Comparison of ENCODE assay signal across 9 cellular contexts in the genomic region with DNA sequence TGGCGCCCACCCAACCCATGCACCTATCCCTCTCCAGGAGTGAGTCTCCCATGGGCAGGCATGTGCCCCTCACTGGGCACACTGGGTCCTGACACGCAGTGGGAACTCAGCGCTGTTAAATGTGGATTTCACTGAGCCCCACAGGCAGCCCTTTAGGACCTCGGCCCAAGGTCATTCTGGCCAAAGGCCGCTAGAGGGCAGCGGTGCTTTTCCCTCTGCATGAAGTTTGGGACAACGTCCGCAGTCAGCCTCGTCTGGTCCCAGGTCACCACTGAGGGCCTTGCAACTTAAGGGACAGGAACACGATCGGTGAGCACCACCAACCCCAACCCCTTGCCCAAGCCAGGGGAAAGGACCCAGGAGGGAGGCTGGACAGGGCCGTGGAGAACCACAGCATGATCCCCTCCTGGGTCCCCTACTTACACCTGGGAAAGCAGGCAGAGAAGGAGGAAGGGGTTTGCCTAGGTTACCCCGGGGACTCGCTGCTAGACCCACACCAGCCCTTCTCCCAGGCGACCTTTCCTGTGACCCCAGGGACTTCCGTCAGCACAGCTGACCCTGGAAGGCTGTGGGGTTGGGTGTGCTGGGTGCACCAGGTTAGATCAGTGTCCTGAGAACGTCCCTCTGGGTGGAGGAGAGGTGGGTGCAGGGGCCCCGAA. TPM values are rescaled to one million over a fixed set of nuclear protein-coding genes. Genes with fewer than 3 reads are reported as not detected.
DNase-seq lines count a peak whose midpoint lies in the region; ATAC-seq and TF ChIP-seq lines count a peak whose summit lies in the region.
"Had no signal": no experiment of that assay in that cellular context is flagged by ENCODE, and none has a peak within 500 bp of the region (broad histone marks: within the 10 kb centered on the region; RNA-seq: fewer than 3 reads in every experiment).

No MANE protein-coding gene starts in this region.

- peaks cover 10% of the 10 kb centered on the region for H3K27me3 Mint-ChIP-seq in activated CD8-positive, alpha-beta T cell treated with anti-CD3 and anti-CD28 coated beads for 36 hours
- peaks cover 0 to 29% (median 14%) of the 10 kb centered on the region in 5 donors for H3K27me3 Mint-ChIP-seq in naive thymus-derived CD4-positive, alpha-beta T cell

- no peaks in the 10 kb centered on the region for H3K9me3 Mint-ChIP-seq in activated CD8-positive, alpha-beta T cell treated with anti-CD3 and anti-CD28 coated beads for 36 hours
- H3K9me3 Mint-ChIP-seq in naive thymus-derived CD4-positive, alpha-beta T cell: peaks cover 0 to 4% (median 0%) of the 10 kb centered on the region in 11 donors

- DNase-seq in NCI-H1105 treated with DMSO at 0.1 percent for 48 hours (lab: John Stamatoyannopoulos, UW) (peak; percentile 8), NCI-H1105 (lab: John Stamatoyannopoulos, UW) (no peak), NCI-H2196 treated with DMSO at 0.1 percent for 48 hours (lab: John Stamatoyannopoulos, UW; ENCODE audit: unreplicated experiment) (peak; percentile 1), fibroblast of mammary gland (ENCODE audit: low read depth) (peak; percentile 65), thoracic aorta (ENCODE audit: low spot score) (peak; percentile 18)
- DNase-seq in activated CD8-positive, alpha-beta T cell treated with anti-CD3 and anti-CD28 coated beads for 36 hours: peak; percentile 62
- peak in 4 of 9 donors; percentile 18 to 42 (median 19) for DNase-seq in naive thymus-derived CD4-positive, alpha-beta T cell

- POLR2A ChIA-PET in HEK293 (lab: Yijun Ruan, JAX): no interaction called here
- POLR2A ChIA-PET in activated CD8-positive, alpha-beta T cell treated with anti-CD3 and anti-CD28 coated beads for 36 hours (lab: Charles Lee): no interaction called here
- POLR2A ChIA-PET in naive thymus-derived CD4-positive, alpha-beta T cell (lab: Charles Lee): no interaction called here

- no peak overlapping the region for H3K27ac Mint-ChIP-seq in activated CD8-positive, alpha-beta T cell treated with anti-CD3 and anti-CD28 coated beads for 36 hours
- no peak overlapping the region for H3K27ac Mint-ChIP-seq in naive thymus-derived CD4-positive, alpha-beta T cell
- H3K27ac Mint-ChIP-seq: CD4-positive, alpha-beta memory T cell had no signal

- H3K4me1 Mint-ChIP-seq in activated CD8-positive, alpha-beta T cell treated with anti-CD3 and anti-CD28 coated beads for 36 hours (ENCODE audit: low read depth): peaks cover 3% of the 10 kb centered on the region
- peaks cover 0 to 3% (median 0%) of the 10 kb centered on the region in 7 donors for H3K4me1 Mint-ChIP-seq in naive thymus-derived CD4-positive, alpha-beta T cell

- no peak overlapping the region for H3K27ac ChIP-seq in HEK293 (ENCODE audit: extremely low read depth, low read depth, low read length)
- no peak overlapping the region for H3K27ac ChIP-seq in naive thymus-derived CD4-positive, alpha-beta T cell (ENCODE audit: low read depth, low read length)
- H3K27ac ChIP-seq in thoracic aorta: no peak overlapping the region

- H3K9me3 ChIP-seq in HEK293 (ENCODE audit: control insufficient read depth, insufficient read depth, low read depth, low read length) (no peaks in the 10 kb centered on the region), thoracic aorta (no peaks in the 10 kb centered on the region)
- H3K9me3 ChIP-seq in naive thymus-derived CD4-positive, alpha-beta T cell (ENCODE audit: control insufficient read depth in 2 of 3, low read length in 3 of 3): no peaks in the 10 kb centered on the region

- H3K4me1 ChIP-seq in HEK293 (ENCODE audit: control insufficient read depth, insufficient read depth, low read length) (no peaks in the 10 kb centered on the region), thoracic aorta (ENCODE audit: control insufficient read depth in 1 of 2, low read depth in 2 of 2) (peaks cover 0 to 14% of the 10 kb centered on the region in 2 donors)
- no peaks in the 10 kb centered on the region for H3K4me1 ChIP-seq in naive thymus-derived CD4-positive, alpha-beta T cell (ENCODE audit: control insufficient read depth in 2 of 2, insufficient read depth in 2 of 2, low read length in 2 of 2)

- H3K27me3 ChIP-seq in naive thymus-derived CD4-positive, alpha-beta T cell (ENCODE audit: control insufficient read depth in 2 of 2, insufficient read depth in 2 of 2, low read length in 2 of 2): no peaks in the 10 kb centered on the region
- H3K27me3 ChIP-seq in thoracic aorta (replicated peaks; ENCODE audit: insufficient read depth): no peaks in the 10 kb centered on the region

- H3K36me3 ChIP-seq in HEK293 (ENCODE audit: control insufficient read depth in 2 of 2, insufficient read depth in 1 of 2, low read length in 2 of 2) (no peaks in the 10 kb centered on the region), thoracic aorta (no peaks in the 10 kb centered on the region)
- no peaks in the 10 kb centered on the region for H3K36me3 ChIP-seq in naive thymus-derived CD4-positive, alpha-beta T cell (ENCODE audit: control insufficient read depth in 2 of 3, insufficient read depth in 3 of 3, low read length in 3 of 3)

- ATAC-seq in activated CD8-positive, alpha-beta T cell treated with anti-CD3 and anti-CD28 coated beads for 36 hours: peak; percentile 47
- peak; percentile 72 for ATAC-seq in naive thymus-derived CD4-positive, alpha-beta T cell
- ATAC-seq in thoracic aorta (ENCODE audit: insufficient number of reproducible peaks, low FRiP score, low read depth): peak; percentile 61

- no peaks in the 10 kb centered on the region for H3K36me3 Mint-ChIP-seq in activated CD8-positive, alpha-beta T cell treated with anti-CD3 and anti-CD28 coated beads for 36 hours (ENCODE audit: low read depth)
- no peaks in the 10 kb centered on the region for H3K36me3 Mint-ChIP-seq in naive thymus-derived CD4-positive, alpha-beta T cell
- H3K36me3 Mint-ChIP-seq: CD4-positive, alpha-beta memory T cell had no signal

- CTCF ChIA-PET in HEK293 (lab: Yijun Ruan, JAX): interaction anchor here (0.6 to 1.3 kb wide), 4 partner anchors 17 to 827 kb away, joined by 3 to 7 read pairs (median 4); no protein-coding TSS in a partner anchor
- CTCF ChIA-PET in activated CD8-positive, alpha-beta T cell treated with anti-CD3 and anti-CD28 coated beads for 36 hours (lab: Charles Lee): interaction anchor here (0.6 to 1.7 kb wide), 2 partner anchors 16 to 590 kb away, joined by 3 to 5 read pairs; no protein-coding TSS in a partner anchor
- CTCF ChIA-PET in naive thymus-derived CD4-positive, alpha-beta T cell (lab: Charles Lee): no interaction called here

- H3K4me3 ChIP-seq in HEK293 (ENCODE audit: low read depth, low read length): no peak overlapping the region
- H3K4me3 ChIP-seq in fibroblast of mammary gland (ENCODE audit: control insufficient read depth, low read depth, low read length): no peak overlapping the region
- H3K4me3 ChIP-seq in naive thymus-derived CD4-positive, alpha-beta T cell (ENCODE audit: low read length): no peak overlapping the region
- H3K4me3 ChIP-seq in thoracic aorta: no peak overlapping the region

- TF ChIP-seq CTCF in HEK293 (tag by site-specific recombination; IDR thresholded peaks at IDR 0.05): peak; percentile 79
- TF ChIP-seq CTCF in activated CD8-positive, alpha-beta T cell treated with anti-CD3 and anti-CD28 coated beads for 36 hours (IDR thresholded peaks at IDR 0.05): peak; percentile 81
- TF ChIP-seq CTCF in fibroblast of mammary gland (conservative IDR thresholded peaks at IDR 0.05; ENCODE audit: control insufficient read depth, insufficient read depth, low read depth, low read length): peak; percentile 91
- TF ChIP-seq CTCF in thoracic aorta (IDR thresholded peaks at IDR 0.05): peak; percentile 88

- intact Hi-C loops in activated CD8-positive, alpha-beta T cell treated with anti-CD3 and anti-CD28 coated beads for 36 hours (cut with micrococcal nuclease): loop anchor here (5.0 kb wide), 1 partner anchor 817 kb away; no protein-coding TSS in a partner anchor
- intact Hi-C loops in naive thymus-derived CD4-positive, alpha-beta T cell (cut with micrococcal nuclease): loop anchor here in 1 of 2 donors (1.0 to 5.0 kb wide), 2 partner anchors 508 to 818 kb away; no protein-coding TSS in a partner anchor

- no peak overlapping the region for H3K4me3 Mint-ChIP-seq in activated CD8-positive, alpha-beta T cell treated with anti-CD3 and anti-CD28 coated beads for 36 hours
- no peak overlapping the region for H3K4me3 Mint-ChIP-seq in naive thymus-derived CD4-positive, alpha-beta T cell
- H3K4me3 Mint-ChIP-seq: CD4-positive, alpha-beta memory T cell had no signal

TF ChIP-seq in HEK293, 187 proteins besides CTCF, POLR2A, EP300 and RAD21:
- TF ChIP-seq KLF9 (tag by site-specific recombination; IDR thresholded peaks at IDR 0.05; ENCODE audit: low read depth) (no peak), ZNF654 (tag by site-specific recombination; IDR thresholded peaks at IDR 0.05; ENCODE audit: low read depth) (peak; percentile 78), ZNF658 (tag by site-specific recombination; IDR thresholded peaks at IDR 0.05) (no peak), ZNF677 (tag by site-specific recombination; IDR thresholded peaks at IDR 0.05) (no peak)

RNA-seq across cellular contexts. Expression of a gene that starts 24.0 kb away (rescaled TPM):
- total RNA-seq in activated CD8-positive, alpha-beta T cell treated with anti-CD3 and anti-CD28 coated beads for 36 hours: not detected
- 1 to 10 TPM in 1 of 5 experiments, not detected in 4; 1.6 TPM for total RNA-seq in naive thymus-derived CD4-positive, alpha-beta T cell
- not detected for polyA plus RNA-seq in naive thymus-derived CD4-positive, alpha-beta T cell
- total RNA-seq in thoracic aorta: 100 to 1,000 TPM in 1 of 2 donors, 10 to 100 TPM in 1; 52.3 to 126 TPM
- total RNA-seq: CD4-positive, alpha-beta memory T cell had no signal
- polyA plus RNA-seq: CD4-positive, alpha-beta memory T cell had no signal

RNA-seq across cellular contexts. Expression of a gene that starts 56.0 kb away (rescaled TPM):
- not detected for total RNA-seq in activated CD8-positive, alpha-beta T cell treated with anti-CD3 and anti-CD28 coated beads for 36 hours
- total RNA-seq in naive thymus-derived CD4-positive, alpha-beta T cell: 1 to 10 TPM in 1 of 5 experiments, not detected in 4; 1.7 TPM
- not detected for polyA plus RNA-seq in naive thymus-derived CD4-positive, alpha-beta T cell
- 1 to 10 TPM; 4.5 to 7.0 TPM for total RNA-seq in thoracic aorta
- total RNA-seq: CD4-positive, alpha-beta memory T cell had no signal
- polyA plus RNA-seq: CD4-positive, alpha-beta memory T cell had no signal

Comparison
In these comparisons a context has a peak if more than half of its experiments do, and no peak if none do; other contexts are left out.
1. RNA of a gene that starts 24.0 kb away (total RNA-seq): 52.3 to 126 TPM in thoracic aorta; not detected in activated CD8-positive, alpha-beta T cell treated with anti-CD3 and anti-CD28 coated beads for 36 hours and 1.6 TPM in naive thymus-derived CD4-positive, alpha-beta T cell; every median in the first group is over 10 times any median in the second.
2. Peak in every context shown above with its lines, with median percentiles within 50 percentile points of each other: CTCF ChIP-seq and ATAC-seq.